In genomic region chr21:45385549-45386050, GRCh38 we compare ENCODE assay signal across 1 cellular context.
TF ChIP-seq lines count a peak whose summit lies in the region.

No MANE protein-coding gene starts in this region.

TF ChIP-seq in H1, 55 proteins besides CTCF, POLR2A, EP300 and RAD21:
- TF ChIP-seq GABPA (IDR thresholded peaks at IDR 0.05; ENCODE audit: borderline replicate concordance, insufficient read depth, low read length) (no peak), PHF8 (conservative IDR thresholded peaks at IDR 0.05; ENCODE audit: low read depth, low read length) (no peak), ZNF274 (IDR thresholded peaks at IDR 0.05; ENCODE audit: borderline replicate concordance, extremely low read depth, low read length) (no peak), CREB1 (IDR thresholded peaks at IDR 0.05) (no peak), BACH1 (IDR thresholded peaks at IDR 0.05; ENCODE audit: low read length) (no peak), MAX (IDR thresholded peaks at IDR 0.05) (no peak), SRF (IDR thresholded peaks at IDR 0.05; ENCODE audit: low read depth, low read length) (no peak), KDM4A (IDR thresholded peaks at IDR 0.05; ENCODE audit: low read depth, low read length, severe bottlenecking) (no peak), ASH2L (IDR thresholded peaks at IDR 0.05; ENCODE audit: low read length) (no peak), BCL11A (IDR thresholded peaks at IDR 0.05; ENCODE audit: low read depth in 2 of 2, low read length in 2 of 2) (no peak), TBP (IDR thresholded peaks at IDR 0.05; ENCODE audit: low read depth, low read length) (no peak), POU5F1 (IDR thresholded peaks at IDR 0.05; ENCODE audit: low read depth, low read length) (no peak)
